ENCODE assay signal across 14 cellular contexts in genomic region chr6:142045380-142046270, GRCh38.
A peak's percentile ranks its signal among the peaks of the same experiment; 100 is the strongest.
DNase-seq lines count a peak whose midpoint lies in the region; ATAC-seq, FAIRE-seq and TF ChIP-seq lines count a peak whose summit lies in the region.
"Had no signal": no experiment of that assay in that cellular context is flagged by ENCODE, and none has a peak within 500 bp of the region (broad histone marks: within the 10 kb centered on the region; RNA-seq: fewer than 3 reads in every experiment).

No MANE protein-coding gene starts in this region.

- peak; percentile 62 to 76 (median 68) for ATAC-seq in right lobe of liver

- DNase-seq in AG10803 (ENCODE audit: low read depth) (peak; percentile 74), LHCN-M2 (ENCODE audit: low read depth) (peak; percentile 70), right lobe of liver (no peak), HuH-7 (ENCODE audit: low spot score) (no peak), mucosa of gallbladder (ENCODE audit: low spot score) (no peak), NCI-H146 (lab: John Stamatoyannopoulos, UW) (no peak), GM19239 (ENCODE audit: insufficient read length, low spot score) (no peak)
- DNase-seq: activated CD8-positive, alpha-beta memory T cell treated with anti-CD3 and anti-CD28 coated beads for 24 hours; central memory CD4-positive, alpha-beta T cell; DMS79; Karpas-422; posterior cingulate gyrus; SHP77 had no signal

- no peak for FAIRE-seq in GM19239 (lab: Jason Lieb, UNC)

- H3K4me3 Mint-ChIP-seq in brain: no peak overlapping the region

- intact Hi-C loops in right lobe of liver (cut with DNase I): no loop called here

- peak overlapping the region in 1 of 5 experiments; percentile 52 for H3K27ac Mint-ChIP-seq in brain

- H3K36me3 ChIP-seq in right lobe of liver: no peaks in the 10 kb centered on the region

- no peaks in the 10 kb centered on the region for H3K4me1 ChIP-seq in right lobe of liver

- H3K4me1 Mint-ChIP-seq in brain: peaks cover 20% of the 10 kb centered on the region

- no peak for TF ChIP-seq POLR2A in right lobe of liver (IDR thresholded peaks at IDR 0.05)

- no peak overlapping the region for H3K4me3 ChIP-seq in AG10803 (ENCODE audit: low read length)
- H3K4me3 ChIP-seq in right lobe of liver: no peak overlapping the region

- H3K27me3 ChIP-seq in right lobe of liver: no peaks in the 10 kb centered on the region

- TF ChIP-seq CTCF in AG10803 (conservative IDR thresholded peaks at IDR 0.05; ENCODE audit: low read length) (peak; percentile 68), brain (conservative IDR thresholded peaks at IDR 0.05) (peak; percentile 46 to 55), right lobe of liver (IDR thresholded peaks at IDR 0.05) (peak; percentile 22 to 46 (median 37))

- H3K9me3 Mint-ChIP-seq in brain: peaks cover 7 to 10% (median 9%) of the 10 kb centered on the region in 5 experiments

- WGBS in right lobe of liver (ENCODE audit: insufficient coverage, low coverage, low lambda C conversion rate, missing lambda C conversion rate): 40% methylated on average over 6 of the region's 6 CpGs

- H3K27ac ChIP-seq in right lobe of liver: no peak overlapping the region

- H3K36me3 Mint-ChIP-seq in brain: no peaks in the 10 kb centered on the region

- H3K27me3 Mint-ChIP-seq in brain: peaks cover 3% of the 10 kb centered on the region

- no peaks in the 10 kb centered on the region for H3K9me3 ChIP-seq in right lobe of liver

Comparison
In these comparisons a context has a peak if more than half of its experiments do, and no peak if none do; other contexts are left out.
1. DNase-seq: peak in AG10803 (single experiment) and LHCN-M2 (single experiment); none in right lobe of liver (0 of 3), HuH-7 (single experiment), mucosa of gallbladder (single experiment), NCI-H146 (single experiment) and GM19239 (single experiment).
2. Peak in every context shown above with its lines, with median percentiles within 50 percentile points of each other: CTCF ChIP-seq.